In genomic region chr1:244436336-244437102, GRCh38 we compare ENCODE assay signal across 10 cellular contexts. TPM values are rescaled to one million over a fixed set of nuclear protein-coding genes. Genes with fewer than 3 reads are reported as not detected.
DNase-seq lines count a peak whose midpoint lies in the region; ATAC-seq, FAIRE-seq and TF ChIP-seq lines count a peak whose summit lies in the region.
"Had no signal": no experiment of that assay in that cellular context is flagged by ENCODE, and none has a peak within 500 bp of the region (broad histone marks: within the 10 kb centered on the region; RNA-seq: fewer than 3 reads in every experiment).

No MANE protein-coding gene starts in this region.

- H3K4me1 ChIP-seq in HepG2 (ENCODE audit: insufficient read depth, low read length) (peaks cover 30% of the 10 kb centered on the region), right lobe of liver (peaks cover 0 to 4% (median 0%) of the 10 kb centered on the region in 4 donors), foreskin keratinocyte (peaks cover 44% of the 10 kb centered on the region), ovary (ENCODE audit: insufficient read depth) (peaks cover 2% of the 10 kb centered on the region)
- H3K4me1 ChIP-seq: BLaER1 had no signal

- H3K9me3 ChIP-seq in HepG2 (ENCODE audit: low read length), result no peaks in the 10 kb centered on the region
- no peaks in the 10 kb centered on the region for H3K9me3 ChIP-seq in right lobe of liver
- H3K9me3 ChIP-seq in ovary, result no peaks in the 10 kb centered on the region
- H3K9me3 ChIP-seq: BLaER1 had no signal

- ATAC-seq in HepG2 (no peak), right lobe of liver (no peak), foreskin keratinocyte (peak; percentile 7)
- no peak for ATAC-seq in activated naive CD8-positive, alpha-beta T cell treated with anti-CD3 and anti-CD28 coated beads, Interleukin-2, amount 50 U/mL, for 24 hours

- no peak for TF ChIP-seq EP300 in HepG2 (IDR thresholded peaks at IDR 0.05; ENCODE audit: low read depth in 2 of 2, low read length in 2 of 2)
- TF ChIP-seq EP300 in HepG2 (CRISPR knock-in tag; IDR thresholded peaks at IDR 0.05; ENCODE audit: borderline replicate concordance), result no peak
- no peak for TF ChIP-seq EP300 in ovary (IDR thresholded peaks at IDR 0.05)

- DNase-seq in HepG2 (ENCODE audit: low spot score) (no peak), right lobe of liver (no peak), foreskin keratinocyte (no peak), NAMALWA (ENCODE audit: low spot score) (no peak), ovary (no peak), hippocampal formation (lab: John Stamatoyannopoulos, UW) (no peak)
- DNase-seq in activated naive CD8-positive, alpha-beta T cell treated with anti-CD3 and anti-CD28 coated beads, Interleukin-2, amount 50 U/mL, for 24 hours, result no peak
- no peak for DNase-seq in stimulated activated naive CD4-positive, alpha-beta T cell treated with Interleukin-2 at 50 U/mL for 16 hours (lab: John Stamatoyannopoulos, UW)
- DNase-seq: stimulated activated CD4-positive, alpha-beta T cell treated with anti-CD3 and anti-CD28 coated beads, Interleukin-12 subunit alpha, Interleukin-12 subunit beta, amount 100 ng/mL, for 4 hours had no signal

- H4K20me1 ChIP-seq in HepG2 (ENCODE audit: insufficient read depth, low read length), result no peaks in the 10 kb centered on the region

- no TSS peak for BruUV-seq in HepG2 (replicated peaks; lab: Mats Ljungman, UMichigan)

- in situ Hi-C loops in HepG2 (cut with HindIII; ENCODE audit: extremely low pct_ligation_motif_present, low pct_unique_long_range_greater_than_20kb), result no loop called here

- no peak overlapping the region for H3K4me2 ChIP-seq in HepG2 (ENCODE audit: low read depth, low read length)
- H3K4me2 ChIP-seq: BLaER1 had no signal

- H3K27me3 ChIP-seq in HepG2 (ENCODE audit: control insufficient read depth in 1 of 2, insufficient read depth in 2 of 2, low read length in 2 of 2), result no peaks in the 10 kb centered on the region
- no peaks in the 10 kb centered on the region for H3K27me3 ChIP-seq in right lobe of liver
- no peaks in the 10 kb centered on the region for H3K27me3 ChIP-seq in foreskin keratinocyte
- no peaks in the 10 kb centered on the region for H3K27me3 ChIP-seq in ovary
- H3K27me3 ChIP-seq: BLaER1 had no signal

- peak; percentile 15 for FAIRE-seq in HepG2 (lab: Jason Lieb, UNC)

- no peak overlapping the region for H2AFZ ChIP-seq in HepG2 (ENCODE audit: low read length)

- no peak overlapping the region for H3K9ac ChIP-seq in HepG2 (ENCODE audit: insufficient read depth, low read depth, low read length)
- H3K9ac ChIP-seq: BLaER1 had no signal

- H3K4me1 Mint-ChIP-seq in activated naive CD8-positive, alpha-beta T cell treated with anti-CD3 and anti-CD28 coated beads, Interleukin-2, amount 50 U/mL, for 24 hours, result peaks cover 47% of the 10 kb centered on the region

- no peak for TF ChIP-seq POLR2A in HepG2 (IDR thresholded peaks at IDR 0.05; ENCODE audit: insufficient read depth in 1 of 2, low read depth in 2 of 2, low read length in 2 of 2)
- no peak for TF ChIP-seq POLR2A in right lobe of liver (IDR thresholded peaks at IDR 0.05)
- TF ChIP-seq POLR2A in ovary (IDR thresholded peaks at IDR 0.05), result no peak

- H3K4me3 ChIP-seq in HepG2 (replicated peaks in 1 of 3; ENCODE audit: insufficient read depth in 1 of 3, low read depth in 2 of 3, low read length in 3 of 3) (no peak overlapping the region), right lobe of liver (no peak overlapping the region), ovary (no peak overlapping the region)
- H3K4me3 ChIP-seq: BLaER1 had no signal

- no peaks in the 10 kb centered on the region for H3K9me3 Mint-ChIP-seq in activated naive CD8-positive, alpha-beta T cell treated with anti-CD3 and anti-CD28 coated beads, Interleukin-2, amount 50 U/mL, for 24 hours

- TF ChIP-seq CTCF in HepG2 (CRISPR knock-in tag; IDR thresholded peaks at IDR 0.05), result no peak
- no peak for TF ChIP-seq CTCF in right lobe of liver (IDR thresholded peaks at IDR 0.05)
- TF ChIP-seq CTCF in foreskin keratinocyte (conservative IDR thresholded peaks at IDR 0.05), result no peak
- TF ChIP-seq CTCF in ovary (IDR thresholded peaks at IDR 0.05), result no peak

- intact Hi-C loops in HepG2 (cut with micrococcal nuclease; ENCODE audit: unreplicated experiment) (no loop called here), right lobe of liver (cut with DNase I) (no loop called here), ovary (cut with DNase I) (no loop called here)

- peaks cover 38% of the 10 kb centered on the region for H3K36me3 Mint-ChIP-seq in activated naive CD8-positive, alpha-beta T cell treated with anti-CD3 and anti-CD28 coated beads, Interleukin-2, amount 50 U/mL, for 24 hours (ENCODE audit: low read depth)

- H3K27ac ChIP-seq in HepG2 (ENCODE audit: extremely low read length, insufficient read depth, low read length), result no peak overlapping the region
- no peak overlapping the region for H3K27ac ChIP-seq in right lobe of liver
- peak overlapping the region; percentile 34 for H3K27ac ChIP-seq in foreskin keratinocyte
- no peak overlapping the region for H3K27ac ChIP-seq in ovary
- H3K27ac ChIP-seq: BLaER1 had no signal

- POLR2A ChIA-PET in HepG2 (lab: Yijun Ruan, JAX), result no interaction called here

- H3K27ac Mint-ChIP-seq in activated naive CD8-positive, alpha-beta T cell treated with anti-CD3 and anti-CD28 coated beads, Interleukin-2, amount 50 U/mL, for 24 hours, result peak overlapping the region; percentile 96

- TF ChIP-seq RAD21 in HepG2 (CRISPR knock-in tag; IDR thresholded peaks at IDR 0.05), result no peak

- 77% methylated on average over 7 of the region's 7 CpGs for WGBS in HepG2 (ENCODE audit: low lambda C conversion rate)
- 83% methylated on average over 7 of the region's 7 CpGs for WGBS in right lobe of liver (ENCODE audit: insufficient coverage, low coverage, low lambda C conversion rate, missing lambda C conversion rate)
- 89% methylated on average over 7 of the region's 7 CpGs for WGBS in ovary, 3 donors

- peaks cover 2 to 13% of the 10 kb centered on the region in 2 experiments; a peak in 4 of 5 replicates for H3K36me3 ChIP-seq in HepG2 (replicated peaks in 1 of 2; ENCODE audit: control insufficient read depth in 1 of 2, insufficient read depth in 2 of 2, low read length in 2 of 2)
- peaks cover 0 to 15% (median 0%) of the 10 kb centered on the region in 4 donors for H3K36me3 ChIP-seq in right lobe of liver
- H3K36me3 ChIP-seq in ovary, result no peaks in the 10 kb centered on the region

- H3K27me3 Mint-ChIP-seq in activated naive CD8-positive, alpha-beta T cell treated with anti-CD3 and anti-CD28 coated beads, Interleukin-2, amount 50 U/mL, for 24 hours, result no peaks in the 10 kb centered on the region

- CTCF ChIA-PET in HepG2 (lab: Yijun Ruan, JAX; ENCODE audit: low intra/inter-chr PET ratio, low total read pairs), result no interaction called here

- peaks cover 6% of the 10 kb centered on the region for H3K79me2 ChIP-seq in HepG2 (ENCODE audit: insufficient read depth, low read length)

- peak overlapping the region; percentile 58 for H3K4me3 Mint-ChIP-seq in activated naive CD8-positive, alpha-beta T cell treated with anti-CD3 and anti-CD28 coated beads, Interleukin-2, amount 50 U/mL, for 24 hours

RNA-seq across cellular contexts. Expression of gene ADSS2, which starts 15.2 kb away (rescaled TPM):
- total RNA-seq in HepG2 (2016; rRNA removed; fragmentation: Illumina TruSeq; extraction: Trizol), result 43.4 and 63.3 TPM in 2 replicates
- total RNA-seq in HepG2 (2016; cell fraction: cytosol; rRNA removed; fragmentation: Illumina TruSeq; extraction: Trizol; ENCODE audit: low read depth), result 11.6 and 14.5 TPM in 2 replicates
- total RNA-seq in HepG2 (2016; cell fraction: insoluble cytoplasmic fraction; rRNA removed; fragmentation: Illumina TruSeq; extraction: Trizol), result 47.0 and 64.0 TPM in 2 replicates
- 23.6 and 26.8 TPM in 2 replicates for total RNA-seq in HepG2 (2016; cell fraction: membrane; rRNA removed; fragmentation: Illumina TruSeq; extraction: Trizol)
- total RNA-seq in HepG2 (2016; cell fraction: nucleus; rRNA removed; fragmentation: Illumina TruSeq; extraction: Trizol), result 27.5 and 30.7 TPM in 2 replicates
- polyA plus RNA-seq in HepG2 (2011; rRNA removed), result 11.7 and 15.1 TPM in 2 replicates
- polyA plus RNA-seq in HepG2 (2011; cell fraction: cytosol; rRNA removed), result 7.7 and 10.1 TPM in 2 replicates
- 5.4 and 8.1 TPM in 2 replicates for polyA plus RNA-seq in HepG2 (2011; cell fraction: nucleus; rRNA removed)
- 21.7 and 29.2 TPM in 2 replicates for polyA plus RNA-seq in HepG2 (2012)
- polyA plus RNA-seq in HepG2 (2016; cell fraction: cytosol; fragmentation: Illumina TruSeq; extraction: Trizol; ENCODE audit: low read depth), result 5.4 and 6.0 TPM in 2 replicates
- 54.5 and 59.4 TPM in 2 replicates for polyA plus RNA-seq in HepG2 (2016; cell fraction: insoluble cytoplasmic fraction; fragmentation: Illumina TruSeq; extraction: Trizol; ENCODE audit: low read depth)
- 12.4 and 14.9 TPM in 2 replicates for polyA plus RNA-seq in HepG2 (2016; cell fraction: membrane; fragmentation: Illumina TruSeq; extraction: Trizol; ENCODE audit: low read depth)
- 30.0 and 30.6 TPM in 2 replicates for polyA plus RNA-seq in HepG2 (2016; cell fraction: nucleus; fragmentation: Illumina TruSeq; extraction: Trizol; ENCODE audit: insufficient read depth, low read depth)
- 6.8 and 9.4 TPM in 2 replicates for polyA minus RNA-seq in HepG2 (2011; rRNA and poly(A)+ RNA removed; ENCODE audit: low replicate concordance)
- 14.9 and 15.1 TPM in 2 replicates for polyA minus RNA-seq in HepG2 (2011; cell fraction: cytosol; rRNA and poly(A)+ RNA removed)
- 27.2 and 30.6 TPM in 2 replicates for polyA minus RNA-seq in HepG2 (2011; cell fraction: nucleus; rRNA and poly(A)+ RNA removed)
- total RNA-seq in right lobe of liver, result 10 to 100 TPM in 5 of 6 experiments, 1 to 10 TPM in 1; 9.8 to 16.1 (median 14.5) TPM
- total RNA-seq in foreskin keratinocyte, result 38.6 and 42.8 TPM in 2 replicates
- polyA plus RNA-seq in foreskin keratinocyte, result 19.3 and 25.0 TPM in 2 replicates
- total RNA-seq in ovary, result 10 to 100 TPM; 23.6 to 44.2 (median 29.8) TPM
- polyA plus RNA-seq in ovary, result 10 to 100 TPM; 25.3 to 39.5 TPM

RNA-seq across cellular contexts. Expression of gene CATSPERE, which starts 24.6 kb away (rescaled TPM):
- total RNA-seq in HepG2 (2016; rRNA removed; fragmentation: Illumina TruSeq; extraction: Trizol), result 0.15 and 0.51 TPM in 2 replicates
- 0.81 and 1.5 TPM in 2 replicates for total RNA-seq in HepG2 (2016; cell fraction: cytosol; rRNA removed; fragmentation: Illumina TruSeq; extraction: Trizol; ENCODE audit: low read depth)
- 0.07 and 0.39 TPM in 2 replicates for total RNA-seq in HepG2 (2016; cell fraction: insoluble cytoplasmic fraction; rRNA removed; fragmentation: Illumina TruSeq; extraction: Trizol)
- total RNA-seq in HepG2 (2016; cell fraction: membrane; rRNA removed; fragmentation: Illumina TruSeq; extraction: Trizol), result 0.76 and 1.1 TPM in 2 replicates
- 0.94 and 1.4 TPM in 2 replicates for total RNA-seq in HepG2 (2016; cell fraction: nucleus; rRNA removed; fragmentation: Illumina TruSeq; extraction: Trizol)
- 0.26 and 0.34 TPM in 2 replicates for polyA plus RNA-seq in HepG2 (2011; rRNA removed)
- polyA plus RNA-seq in HepG2 (2011; cell fraction: cytosol; rRNA removed), result 0.01 and 0.12 TPM in 2 replicates
- polyA plus RNA-seq in HepG2 (2011; cell fraction: nucleus; rRNA removed), result 0.90 and 1.5 TPM in 2 replicates
- 0.21 and 0.31 TPM in 2 replicates for polyA plus RNA-seq in HepG2 (2012)
- not detected in 2 replicates for polyA plus RNA-seq in HepG2 (2016; cell fraction: cytosol; fragmentation: Illumina TruSeq; extraction: Trizol; ENCODE audit: low read depth)
- polyA plus RNA-seq in HepG2 (2016; cell fraction: insoluble cytoplasmic fraction; fragmentation: Illumina TruSeq; extraction: Trizol; ENCODE audit: low read depth), result not detected in 2 replicates
- polyA plus RNA-seq in HepG2 (2016; cell fraction: membrane; fragmentation: Illumina TruSeq; extraction: Trizol; ENCODE audit: low read depth), result not detected in 2 replicates
- 0.64 and 1.1 TPM in 2 replicates for polyA plus RNA-seq in HepG2 (2016; cell fraction: nucleus; fragmentation: Illumina TruSeq; extraction: Trizol; ENCODE audit: insufficient read depth, low read depth)
- polyA minus RNA-seq in HepG2 (2011; rRNA and poly(A)+ RNA removed; ENCODE audit: low replicate concordance), result 1.4 TPM in 2 replicates
- not detected in 2 replicates for polyA minus RNA-seq in HepG2 (2011; cell fraction: cytosol; rRNA and poly(A)+ RNA removed)
- 2.1 and 2.3 TPM in 2 replicates for polyA minus RNA-seq in HepG2 (2011; cell fraction: nucleus; rRNA and poly(A)+ RNA removed)
- total RNA-seq in right lobe of liver, result 1 to 10 TPM in 2 of 6 experiments, under 1 TPM in 4; 0.31 to 1.3 (median 0.70) TPM
- 0.07 and 0.21 TPM in 2 replicates for total RNA-seq in foreskin keratinocyte
- 0.07 and 0.09 TPM in 2 replicates for polyA plus RNA-seq in foreskin keratinocyte
- 1 to 10 TPM; 1.7 to 3.2 (median 2.4) TPM for total RNA-seq in ovary
- under 1 TPM; 0.70 to 0.87 TPM for polyA plus RNA-seq in ovary
